In the genomic region with DNA sequence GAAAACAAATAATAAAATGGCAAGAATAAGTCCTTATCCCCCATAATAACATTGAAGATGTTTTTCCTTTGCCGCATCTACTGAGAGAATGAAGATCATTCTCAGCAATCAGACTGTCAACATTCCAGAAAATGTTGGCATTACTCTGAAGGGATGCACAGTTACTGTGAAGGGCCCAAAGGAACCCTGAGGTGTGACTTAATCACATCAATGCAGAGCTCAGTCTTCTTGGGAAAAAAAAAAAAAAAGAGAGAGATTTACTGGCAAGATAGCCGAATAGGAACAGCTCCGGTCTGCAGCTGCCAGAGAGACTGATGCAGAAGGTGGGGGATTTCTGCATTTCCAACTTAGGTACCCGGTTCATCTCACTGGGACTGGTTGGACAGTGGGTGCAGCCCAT, we compare ENCODE assay signal across 1 cellular context.
TF ChIP-seq lines count a peak whose summit lies in the region.

No MANE protein-coding gene starts in this region.

TF ChIP-seq in K562, 482 proteins besides CTCF, POLR2A, EP300 and RAD21 (continued from another document):
- 0 out of 2 replicates have a peak, but pooled peaks have one; percentile 4 for TF ChIP-seq ZNF512 (tag; IDR thresholded peaks at IDR 0.05)
- peak; percentile 39; the same call in 1 of the 2 replicates for TF ChIP-seq ARID1B (IDR thresholded peaks at IDR 0.05)
- TF ChIP-seq CBFA2T3 (IDR thresholded peaks at IDR 0.05), result peak; percentile 43
- TF ChIP-seq, protein P1, sequence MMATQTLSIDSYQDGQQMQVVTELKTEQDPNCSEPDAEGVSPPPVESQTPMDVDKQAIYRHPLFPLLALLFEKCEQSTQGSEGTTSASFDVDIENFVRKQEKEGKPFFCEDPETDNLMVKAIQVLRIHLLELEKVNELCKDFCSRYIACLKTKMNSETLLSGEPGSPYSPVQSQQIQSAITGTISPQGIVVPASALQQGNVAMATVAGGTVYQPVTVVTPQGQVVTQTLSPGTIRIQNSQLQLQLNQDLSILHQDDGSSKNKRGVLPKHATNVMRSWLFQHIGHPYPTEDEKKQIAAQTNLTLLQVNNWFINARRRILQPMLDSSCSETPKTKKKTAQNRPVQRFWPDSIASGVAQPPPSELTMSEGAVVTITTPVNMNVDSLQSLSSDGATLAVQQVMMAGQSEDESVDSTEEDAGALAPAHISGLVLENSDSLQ (IDR thresholded peaks at IDR 0.05), result 0 out of 2 replicates have a peak, but pooled peaks have one; percentile 19
- TF ChIP-seq SMARCA4 (IDR thresholded peaks at IDR 0.05), result peak; percentile 58
- TF ChIP-seq RFX5 (IDR thresholded peaks at IDR 0.05; ENCODE audit: low read depth, low read length), result no peak
